Comparison of ENCODE assay signal across 12 cellular contexts in the genomic region with DNA sequence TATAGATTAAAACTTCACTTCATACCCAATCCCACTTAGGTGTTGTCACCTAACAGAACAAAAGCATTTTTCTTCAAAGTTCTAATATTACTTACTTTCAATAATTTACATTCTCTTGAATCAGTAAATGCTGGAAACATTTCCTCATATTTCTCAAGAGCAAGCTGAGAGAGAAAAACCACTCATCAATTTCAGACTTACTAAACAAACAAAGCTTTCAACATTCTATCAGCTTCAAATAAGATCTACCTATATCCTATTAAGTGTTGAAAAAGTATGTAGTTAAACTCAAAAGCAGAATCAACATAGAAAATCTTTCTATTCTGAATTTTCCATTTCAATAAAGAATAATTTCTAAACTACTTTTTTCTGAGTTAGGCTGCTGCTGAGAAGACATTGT. TPM values are rescaled to one million over a fixed set of nuclear protein-coding genes. Genes with fewer than 3 reads are reported as not detected.
"Had no signal": no experiment of that assay in that cellular context is flagged by ENCODE, and none has a peak within 500 bp of the region (broad histone marks: within the 10 kb centered on the region; RNA-seq: fewer than 3 reads in every experiment).

No MANE protein-coding gene starts in this region.

- H3K4me1 ChIP-seq: HAP-1 had no signal

- H3K4me3 Mint-ChIP-seq: HFFc6 had no signal

- H3K27ac Mint-ChIP-seq: HFFc6 had no signal

- FAIRE-seq: HTR-8/SVneo, K562 had no signal

- ATAC-seq: HCT116, K562 had no signal

- H3K9me3 Mint-ChIP-seq: HFFc6 had no signal

- H3K4me3 ChIP-seq: GM23248, HAP-1, K562 had no signal

- H3K9me3 ChIP-seq: HAP-1 had no signal

- DNase-seq: GM23248, GOT3, H7, HFFc6, IMR-90, KG1 had no signal

- H3K27ac ChIP-seq: GM23248 had no signal

RNA-seq across cellular contexts. Expression of a gene that starts 59.7 kb away (rescaled TPM):
- total RNA-seq: GM23248, H4, H7, HFFc6, HT-29, IMR-90, K562 had no signal
- polyA plus RNA-seq: GM23248, IMR-90, K562 had no signal
